ENCODE assay signal across 2 cellular contexts in the genomic region with DNA sequence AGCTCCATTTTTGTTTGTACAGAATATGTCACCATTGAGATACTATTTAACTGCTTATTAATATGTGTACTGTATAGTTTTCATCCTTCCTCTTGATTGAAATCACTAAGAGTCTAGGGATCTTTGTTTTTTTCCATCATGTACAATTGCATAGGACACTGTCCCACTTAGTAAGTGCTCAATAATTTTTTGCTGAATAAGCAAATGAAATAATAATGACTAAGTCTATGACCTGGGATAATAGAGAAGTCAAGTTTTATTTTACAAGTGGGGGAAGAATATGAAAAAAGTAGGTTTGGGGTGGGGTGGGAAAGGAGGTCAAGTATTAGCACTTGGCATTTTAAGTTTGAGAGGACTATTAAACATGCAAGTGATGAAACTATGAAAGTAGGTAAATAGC.
TF ChIP-seq lines count a peak whose summit lies in the region.

No MANE protein-coding gene starts in this region.

TF ChIP-seq in HepG2, 621 proteins besides CTCF, POLR2A, EP300 and RAD21:
- TF ChIP-seq MAFF (IDR thresholded peaks at IDR 0.05; ENCODE audit: low read depth, low read length) = peak; percentile 94
- no peak for TF ChIP-seq MBD4 (IDR thresholded peaks at IDR 0.05; ENCODE audit: borderline replicate concordance, low read length)
- no peak for TF ChIP-seq ZNF143 (CRISPR knock-in tag; IDR thresholded peaks at IDR 0.05)
- no peak for TF ChIP-seq ZNF549 (CRISPR knock-in tag; IDR thresholded peaks at IDR 0.05)
- TF ChIP-seq ELF3 (CRISPR knock-in tag; IDR thresholded peaks at IDR 0.05) = no peak
- TF ChIP-seq ONECUT2 (CRISPR knock-in tag; IDR thresholded peaks at IDR 0.05) = no peak
- TF ChIP-seq, protein P1, sequence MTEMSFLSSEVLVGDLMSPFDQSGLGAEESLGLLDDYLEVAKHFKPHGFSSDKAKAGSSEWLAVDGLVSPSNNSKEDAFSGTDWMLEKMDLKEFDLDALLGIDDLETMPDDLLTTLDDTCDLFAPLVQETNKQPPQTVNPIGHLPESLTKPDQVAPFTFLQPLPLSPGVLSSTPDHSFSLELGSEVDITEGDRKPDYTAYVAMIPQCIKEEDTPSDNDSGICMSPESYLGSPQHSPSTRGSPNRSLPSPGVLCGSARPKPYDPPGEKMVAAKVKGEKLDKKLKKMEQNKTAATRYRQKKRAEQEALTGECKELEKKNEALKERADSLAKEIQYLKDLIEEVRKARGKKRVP (CRISPR knock-in tag; IDR thresholded peaks at IDR 0.05) = no peak
- TF ChIP-seq MAFK (conservative IDR thresholded peaks at IDR 0.05 in 1 of 2, IDR thresholded peaks at IDR 0.05 in 1 of 2; ENCODE audit: low read length in 2 of 2) = peak; percentile 94 to 98
- no peak for TF ChIP-seq ZNF329 (CRISPR knock-in tag; IDR thresholded peaks at IDR 0.05; ENCODE audit: low read depth)
- no peak for TF ChIP-seq MED8 (CRISPR knock-in tag; IDR thresholded peaks at IDR 0.05; ENCODE audit: insufficient replicate concordance)

TF ChIP-seq in K562, 482 proteins besides CTCF, POLR2A, EP300 and RAD21:
- TF ChIP-seq, protein P2, sequence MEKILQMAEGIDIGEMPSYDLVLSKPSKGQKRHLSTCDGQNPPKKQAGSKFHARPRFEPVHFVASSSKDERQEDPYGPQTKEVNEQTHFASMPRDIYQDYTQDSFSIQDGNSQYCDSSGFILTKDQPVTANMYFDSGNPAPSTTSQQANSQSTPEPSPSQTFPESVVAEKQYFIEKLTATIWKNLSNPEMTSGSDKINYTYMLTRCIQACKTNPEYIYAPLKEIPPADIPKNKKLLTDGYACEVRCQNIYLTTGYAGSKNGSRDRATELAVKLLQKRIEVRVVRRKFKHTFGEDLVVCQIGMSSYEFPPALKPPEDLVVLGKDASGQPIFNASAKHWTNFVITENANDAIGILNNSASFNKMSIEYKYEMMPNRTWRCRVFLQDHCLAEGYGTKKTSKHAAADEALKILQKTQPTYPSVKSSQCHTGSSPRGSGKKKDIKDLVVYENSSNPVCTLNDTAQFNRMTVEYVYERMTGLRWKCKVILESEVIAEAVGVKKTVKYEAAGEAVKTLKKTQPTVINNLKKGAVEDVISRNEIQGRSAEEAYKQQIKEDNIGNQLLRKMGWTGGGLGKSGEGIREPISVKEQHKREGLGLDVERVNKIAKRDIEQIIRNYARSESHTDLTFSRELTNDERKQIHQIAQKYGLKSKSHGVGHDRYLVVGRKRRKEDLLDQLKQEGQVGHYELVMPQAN (IDR thresholded peaks at IDR 0.05; ENCODE audit: borderline replicate concordance) = no peak
- TF ChIP-seq KAT8 (IDR thresholded peaks at IDR 0.05; ENCODE audit: low read depth) (no peak), MAFF (IDR thresholded peaks at IDR 0.05; ENCODE audit: low read length) (peak; percentile 65), C11orf30 (IDR thresholded peaks at IDR 0.05; ENCODE audit: low read depth) (peak; percentile 52; the same call in 1 of the 2 replicates), SMARCC2 (IDR thresholded peaks at IDR 0.05; ENCODE audit: low read depth) (no peak), ZNF316 (IDR thresholded peaks at IDR 0.05) (peak; percentile 78), PML (IDR thresholded peaks at IDR 0.05; ENCODE audit: low read length) (no peak), ELF4 (CRISPR knock-in tag; IDR thresholded peaks at IDR 0.05) (no peak), MAFG (tag; conservative IDR thresholded peaks at IDR 0.05) (peak; percentile 68), KDM4B (IDR thresholded peaks at IDR 0.05; ENCODE audit: borderline replicate concordance in 2 of 2, low read depth in 1 of 2) (no peak), U2AF1 (optimal IDR thresholded peaks at IDR 0.05; ENCODE audit: low read depth, low read length) (no peak), U2AF2 (optimal IDR thresholded peaks at IDR 0.05; ENCODE audit: low read depth, low read length) (no peak), HDAC6 (IDR thresholded peaks at IDR 0.05; ENCODE audit: low read depth, low read length) (no peak), FOXM1 (IDR thresholded peaks at IDR 0.05; ENCODE audit: low read depth) (no peak), FOXM1 (CRISPR knock-in tag; IDR thresholded peaks at IDR 0.05; ENCODE audit: low read depth) (no peak), PYGO2 (tag; IDR thresholded peaks at IDR 0.05) (no peak), FOXA3 (CRISPR knock-in tag; conservative IDR thresholded peaks at IDR 0.05 in 1 of 2, IDR thresholded peaks at IDR 0.05 in 1 of 2) (no peak), ILF3 (IDR thresholded peaks at IDR 0.05; ENCODE audit: borderline replicate concordance) (no peak), SOX6 (IDR thresholded peaks at IDR 0.05) (no peak), MAFK (IDR thresholded peaks at IDR 0.05; ENCODE audit: low read length) (peak; percentile 63; the same call in 1 of the 2 replicates), BACH1 (tag; IDR thresholded peaks at IDR 0.05) (no peak)
- TF ChIP-seq, protein P3, sequence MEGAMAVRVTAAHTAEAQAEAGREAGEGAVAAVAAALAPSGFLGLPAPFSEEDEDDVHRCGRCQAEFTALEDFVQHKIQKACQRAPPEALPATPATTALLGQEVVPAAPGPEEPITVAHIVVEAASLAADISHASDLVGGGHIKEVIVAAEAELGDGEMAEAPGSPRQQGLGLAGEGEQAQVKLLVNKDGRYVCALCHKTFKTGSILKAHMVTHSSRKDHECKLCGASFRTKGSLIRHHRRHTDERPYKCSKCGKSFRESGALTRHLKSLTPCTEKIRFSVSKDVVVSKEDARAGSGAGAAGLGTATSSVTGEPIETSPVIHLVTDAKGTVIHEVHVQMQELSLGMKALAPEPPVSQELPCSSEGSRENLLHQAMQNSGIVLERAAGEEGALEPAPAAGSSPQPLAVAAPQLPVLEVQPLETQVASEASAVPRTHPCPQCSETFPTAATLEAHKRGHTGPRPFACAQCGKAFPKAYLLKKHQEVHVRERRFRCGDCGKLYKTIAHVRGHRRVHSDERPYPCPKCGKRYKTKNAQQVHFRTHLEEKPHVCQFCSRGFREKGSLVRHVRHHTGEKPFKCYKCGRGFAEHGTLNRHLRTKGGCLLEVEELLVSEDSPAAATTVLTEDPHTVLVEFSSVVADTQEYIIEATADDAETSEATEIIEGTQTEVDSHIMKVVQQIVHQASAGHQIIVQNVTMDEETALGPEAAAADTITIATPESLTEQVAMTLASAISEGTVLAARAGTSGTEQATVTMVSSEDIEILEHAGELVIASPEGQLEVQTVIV (CRISPR knock-in tag; IDR thresholded peaks at IDR 0.05; ENCODE audit: borderline replicate concordance) = no peak
- TF ChIP-seq, protein P4, sequence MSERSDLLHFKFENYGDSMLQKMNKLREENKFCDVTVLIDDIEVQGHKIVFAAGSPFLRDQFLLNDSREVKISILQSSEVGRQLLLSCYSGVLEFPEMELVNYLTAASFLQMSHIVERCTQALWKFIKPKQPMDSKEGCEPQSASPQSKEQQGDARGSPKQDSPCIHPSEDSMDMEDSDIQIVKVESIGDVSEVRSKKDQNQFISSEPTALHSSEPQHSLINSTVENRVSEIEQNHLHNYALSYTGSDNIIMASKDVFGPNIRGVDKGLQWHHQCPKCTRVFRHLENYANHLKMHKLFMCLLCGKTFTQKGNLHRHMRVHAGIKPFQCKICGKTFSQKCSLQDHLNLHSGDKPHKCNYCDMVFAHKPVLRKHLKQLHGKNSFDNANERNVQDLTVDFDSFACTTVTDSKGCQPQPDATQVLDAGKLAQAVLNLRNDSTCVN (CRISPR knock-in tag; IDR thresholded peaks at IDR 0.05) = no peak
